Comparison of ENCODE assay signal across 32 cellular contexts in the genomic region with DNA sequence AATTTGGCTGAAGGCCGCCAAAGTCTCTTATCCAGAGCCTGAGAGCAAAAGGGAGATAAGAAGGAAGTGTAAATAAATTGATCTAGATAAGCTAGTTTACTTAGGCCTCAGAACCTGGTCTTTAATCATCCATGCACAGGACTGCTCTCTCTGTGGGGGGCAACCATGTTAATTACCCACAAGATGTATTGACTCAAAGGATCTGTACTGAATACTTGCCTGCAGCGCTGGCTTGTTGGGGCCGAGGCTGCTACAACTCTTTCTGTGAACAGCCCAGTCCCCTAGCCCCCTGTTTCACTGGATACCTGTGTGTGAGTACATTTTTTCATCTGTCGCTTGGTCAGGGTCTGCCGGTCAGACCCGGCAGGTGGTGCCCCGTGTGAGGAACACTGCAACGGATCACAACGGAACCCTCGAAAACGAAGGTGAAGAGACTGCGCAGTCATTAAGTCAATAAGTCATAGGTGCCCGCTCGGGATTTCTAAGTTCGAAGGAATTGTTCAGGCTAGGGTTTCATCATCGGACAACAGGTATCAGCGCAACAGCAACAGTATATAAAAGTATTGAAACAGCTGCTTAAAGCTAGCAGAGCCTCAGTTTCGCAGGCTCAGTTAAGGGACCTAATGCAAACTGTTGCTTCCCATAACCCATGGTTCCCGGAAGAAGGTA. TPM values are rescaled to one million over a fixed set of nuclear protein-coding genes. Genes with fewer than 3 reads are reported as not detected.
DNase-seq lines count a peak whose midpoint lies in the region; ATAC-seq and TF ChIP-seq lines count a peak whose summit lies in the region.
"Had no signal": no experiment of that assay in that cellular context is flagged by ENCODE, and none has a peak within 500 bp of the region (broad histone marks: within the 10 kb centered on the region; RNA-seq: fewer than 3 reads in every experiment).

No MANE protein-coding gene starts in this region.

- H3K27me3 ChIP-seq in Caco-2 (replicated peaks; ENCODE audit: control insufficient read depth, insufficient read depth, low read length) (no peaks in the 10 kb centered on the region), body of pancreas (no peaks in the 10 kb centered on the region), mesendoderm (ENCODE audit: insufficient read depth, low read length, poor library complexity) (no peaks in the 10 kb centered on the region)
- H3K27me3 ChIP-seq: neutrophil, right lobe of liver had no signal

- H3K79me1 ChIP-seq in mesendoderm (ENCODE audit: low read length): no peaks in the 10 kb centered on the region

- peak; percentile 86 for ATAC-seq in body of pancreas
- ATAC-seq: stimulated activated naive CD8-positive, alpha-beta T cell treated with anti-CD3 and anti-CD28 coated beads, Interleukin-15, amount 100 ng/mL, for 72 hours had no signal

- no peak overlapping the region for H2BK15ac ChIP-seq in mesendoderm (replicated peaks; ENCODE audit: low read depth)

- BruUV-seq in Caco-2 (replicated peaks; lab: Mats Ljungman, UMichigan): no TSS peak

- peak; percentile 59 to 66 for DNase-seq in Caco-2
- peak; percentile 3 for DNase-seq in HuH-7.5 (ENCODE audit: low spot score)
- DNase-seq in body of pancreas: peak; percentile 13 to 36 (median 30)
- DNase-seq in mesendoderm: peak; percentile 94
- no peak for DNase-seq in effector CD4-positive, alpha-beta T cell
- no peak for DNase-seq in activated CD4-positive, alpha-beta memory T cell treated with anti-CD3 and anti-CD28 coated beads, Interleukin-2, amount 10 ng/mL, durations not matched to agents 7 days and 5 days
- no peak for DNase-seq in SHP77 treated with DMSO at 0.1 percent for 48 hours (lab: John Stamatoyannopoulos, UW)
- DNase-seq in LoVo (ENCODE audit: low spot score): no peak
- DNase-seq: activated CD4-positive, alpha-beta memory T cell treated with anti-CD3 and anti-CD28 coated beads for 36 hours; activated CD4-positive, CD25-positive, alpha-beta regulatory T cell treated with anti-CD3 and anti-CD28 coated beads, Interleukin-2, amount 50 U/mL, for 72 hours; activated CD8-positive, alpha-beta memory T cell treated with anti-CD3 and anti-CD28 coated beads, Interleukin-2, amount 50 U/mL, for 4 hours; activated naive CD4-positive, alpha-beta T cell treated with anti-CD3 and anti-CD28 coated beads, Interleukin-2, amount 50 U/mL, for 16 hours; DMS79 treated with DMSO at 0.1 percent for 48 hours; effector CD8-positive, alpha-beta T cell; GOT3; immature natural killer cell; mesenchymal stem cell; naive B cell; NCI-H1694; OCI-M1; right lobe of liver; stimulated activated naive CD8-positive, alpha-beta T cell treated with anti-CD3 and anti-CD28 coated beads, Interleukin-15, amount 100 ng/mL, for 72 hours had no signal

- H3K56ac ChIP-seq in mesendoderm (ENCODE audit: low read length): peak overlapping the region; percentile 73

- no peak overlapping the region for H4K8ac ChIP-seq in mesendoderm (ENCODE audit: low read depth, low read length)

- no peak overlapping the region for H3K18ac ChIP-seq in mesendoderm (ENCODE audit: low read length)

- H3K9me3 Mint-ChIP-seq in Caco-2 (ENCODE audit: unreplicated experiment): no peaks in the 10 kb centered on the region
- no peaks in the 10 kb centered on the region for H3K9me3 Mint-ChIP-seq in activated CD4-positive, alpha-beta memory T cell treated with anti-CD3 and anti-CD28 coated beads, Interleukin-2, amount 10 ng/mL, durations not matched to agents 7 days and 5 days
- H3K9me3 Mint-ChIP-seq: activated CD4-positive, alpha-beta memory T cell treated with anti-CD3 and anti-CD28 coated beads for 36 hours; immature natural killer cell; naive B cell; stimulated activated naive CD8-positive, alpha-beta T cell treated with anti-CD3 and anti-CD28 coated beads, Interleukin-15, amount 100 ng/mL, for 72 hours had no signal

- H3K36me3 ChIP-seq in Caco-2 (ENCODE audit: control insufficient read depth, insufficient read depth, low read length) (no peaks in the 10 kb centered on the region), body of pancreas (replicated peaks in 1 of 2; ENCODE audit: insufficient read depth in 1 of 2, low read depth in 2 of 2) (no peaks in the 10 kb centered on the region), mesendoderm (ENCODE audit: control insufficient read depth, insufficient read depth, low read length) (no peaks in the 10 kb centered on the region)
- H3K36me3 ChIP-seq: breast epithelium, neutrophil, right lobe of liver had no signal

- no peak overlapping the region for H2AK5ac ChIP-seq in mesendoderm (ENCODE audit: low read length)

- CTCF ChIA-PET in Caco-2 (lab: Charles Lee): no interaction called here
- CTCF ChIA-PET in activated CD4-positive, alpha-beta memory T cell treated with anti-CD3 and anti-CD28 coated beads, Interleukin-2, amount 10 ng/mL, durations not matched to agents 7 days and 5 days (lab: Charles Lee): no interaction called here

- no peak overlapping the region for H3K9ac ChIP-seq in mesendoderm (ENCODE audit: low read length)

- peaks cover 6% of the 10 kb centered on the region; the same call in 1 of the 2 replicates for H3K4me1 ChIP-seq in Caco-2
- H3K4me1 ChIP-seq in body of pancreas: peaks cover 10% of the 10 kb centered on the region
- no peaks in the 10 kb centered on the region for H3K4me1 ChIP-seq in mesendoderm (ENCODE audit: control insufficient read depth, low read depth, low read length)
- H3K4me1 ChIP-seq: breast epithelium, right lobe of liver had no signal

- H3K36me3 Mint-ChIP-seq in Caco-2 (ENCODE audit: insufficient read depth, unreplicated experiment): no peaks in the 10 kb centered on the region
- H3K36me3 Mint-ChIP-seq in activated CD4-positive, alpha-beta memory T cell treated with anti-CD3 and anti-CD28 coated beads, Interleukin-2, amount 10 ng/mL, durations not matched to agents 7 days and 5 days (ENCODE audit: low read depth): no peaks in the 10 kb centered on the region
- H3K36me3 Mint-ChIP-seq: activated CD4-positive, alpha-beta memory T cell treated with anti-CD3 and anti-CD28 coated beads for 36 hours; CD14-positive monocyte; immature natural killer cell; naive B cell had no signal

- TF ChIP-seq POLR2A in body of pancreas (IDR thresholded peaks at IDR 0.05): no peak

- H3K23ac ChIP-seq in mesendoderm (ENCODE audit: low read length): no peak overlapping the region

- TF ChIP-seq CTCF in Caco-2 (IDR thresholded peaks at IDR 0.05; ENCODE audit: insufficient read depth in 1 of 2, low read depth in 1 of 2, low read length in 1 of 2, severe bottlenecking in 1 of 2, unreplicated experiment in 1 of 2) (no peak), body of pancreas (IDR thresholded peaks at IDR 0.05) (no peak)

- peak overlapping the region; percentile 58 for H3K27ac Mint-ChIP-seq in Caco-2 (ENCODE audit: unreplicated experiment)
- no peak overlapping the region for H3K27ac Mint-ChIP-seq in activated CD4-positive, alpha-beta memory T cell treated with anti-CD3 and anti-CD28 coated beads, Interleukin-2, amount 10 ng/mL, durations not matched to agents 7 days and 5 days
- H3K27ac Mint-ChIP-seq: activated CD4-positive, alpha-beta memory T cell treated with anti-CD3 and anti-CD28 coated beads for 36 hours; CD14-positive monocyte; immature natural killer cell; naive B cell; stimulated activated naive CD8-positive, alpha-beta T cell treated with anti-CD3 and anti-CD28 coated beads, Interleukin-15, amount 100 ng/mL, for 72 hours had no signal

- peaks cover 3% of the 10 kb centered on the region for H3K27me3 Mint-ChIP-seq in Caco-2 (ENCODE audit: insufficient read depth, unreplicated experiment)
- H3K27me3 Mint-ChIP-seq in activated CD4-positive, alpha-beta memory T cell treated with anti-CD3 and anti-CD28 coated beads, Interleukin-2, amount 10 ng/mL, durations not matched to agents 7 days and 5 days: no peaks in the 10 kb centered on the region
- H3K27me3 Mint-ChIP-seq: activated CD4-positive, alpha-beta memory T cell treated with anti-CD3 and anti-CD28 coated beads for 36 hours; naive B cell; stimulated activated naive CD8-positive, alpha-beta T cell treated with anti-CD3 and anti-CD28 coated beads, Interleukin-15, amount 100 ng/mL, for 72 hours had no signal

- H3K27ac ChIP-seq in body of pancreas (no peak overlapping the region), mesendoderm (ENCODE audit: low read depth, low read length) (peak overlapping the region; percentile 36)
- H3K27ac ChIP-seq: breast epithelium, neutrophil, right lobe of liver, RWPE1, SK-N-MC had no signal

- H3K4me2 ChIP-seq in mesendoderm (ENCODE audit: low read length): no peak overlapping the region

- H3K4me3 ChIP-seq in Caco-2 (ENCODE audit: low read depth, low read length): no peak overlapping the region
- H3K4me3 ChIP-seq in body of pancreas: no peak overlapping the region
- H3K4me3 ChIP-seq in mesendoderm (ENCODE audit: low read length): no peak overlapping the region
- H3K4me3 ChIP-seq: breast epithelium, right lobe of liver, SK-N-MC had no signal

- intact Hi-C loops in Caco-2 (cut with micrococcal nuclease; ENCODE audit: unreplicated experiment): no loop called here
- intact Hi-C loops in body of pancreas (cut with DNase I): no loop called here

- H3K9me3 ChIP-seq in Caco-2: no peaks in the 10 kb centered on the region
- H3K9me3 ChIP-seq in body of pancreas: no peaks in the 10 kb centered on the region
- H3K9me3 ChIP-seq: breast epithelium, neutrophil, right lobe of liver had no signal

- POLR2A ChIA-PET in Caco-2 (lab: Charles Lee): no interaction called here
- POLR2A ChIA-PET in activated CD4-positive, alpha-beta memory T cell treated with anti-CD3 and anti-CD28 coated beads, Interleukin-2, amount 10 ng/mL, durations not matched to agents 7 days and 5 days (lab: Charles Lee): no interaction called here

- peak overlapping the region; percentile 76 for H2BK5ac ChIP-seq in mesendoderm (ENCODE audit: low read length)

- peaks cover 6% of the 10 kb centered on the region for H3K4me1 Mint-ChIP-seq in Caco-2 (ENCODE audit: low read depth, unreplicated experiment)
- no peaks in the 10 kb centered on the region for H3K4me1 Mint-ChIP-seq in activated CD4-positive, alpha-beta memory T cell treated with anti-CD3 and anti-CD28 coated beads, Interleukin-2, amount 10 ng/mL, durations not matched to agents 7 days and 5 days
- H3K4me1 Mint-ChIP-seq: CD14-positive monocyte; immature natural killer cell; stimulated activated naive CD8-positive, alpha-beta T cell treated with anti-CD3 and anti-CD28 coated beads, Interleukin-15, amount 100 ng/mL, for 72 hours had no signal

- WGBS in body of pancreas, 2 donors: 30 to 34% methylated on average over 12 to 19 of the region's 19 CpGs
- no CpG with 5 or more reads among the region's 19 CpGs for WGBS in mesendoderm (ENCODE audit: extremely low coverage, insufficient coverage, low lambda C conversion rate)

- peak overlapping the region; percentile 61 for H2BK120ac ChIP-seq in mesendoderm (ENCODE audit: low read depth, low read length)

- no peak overlapping the region for H3K4ac ChIP-seq in mesendoderm (ENCODE audit: low read depth, low read length)

- H4K5ac ChIP-seq in mesendoderm (ENCODE audit: low read length): no peak overlapping the region

- peak overlapping the region; percentile 50 for H3K4me3 Mint-ChIP-seq in Caco-2 (ENCODE audit: unreplicated experiment)
- H3K4me3 Mint-ChIP-seq in activated CD4-positive, alpha-beta memory T cell treated with anti-CD3 and anti-CD28 coated beads, Interleukin-2, amount 10 ng/mL, durations not matched to agents 7 days and 5 days: no peak overlapping the region
- H3K4me3 Mint-ChIP-seq: activated CD4-positive, alpha-beta memory T cell treated with anti-CD3 and anti-CD28 coated beads for 36 hours; CD14-positive monocyte; immature natural killer cell; naive B cell; stimulated activated naive CD8-positive, alpha-beta T cell treated with anti-CD3 and anti-CD28 coated beads, Interleukin-15, amount 100 ng/mL, for 72 hours had no signal

- H3K79me2 ChIP-seq in mesendoderm (ENCODE audit: control insufficient read depth, insufficient read depth, low read length): no peaks in the 10 kb centered on the region

RNA-seq across cellular contexts. Expression of a gene that starts 8.3 kb away (rescaled TPM):
- total RNA-seq in Caco-2 (2022) (0.14 TPM in 1 of 2 replicates, not detected in the other), body of pancreas (not detected)
- polyA plus RNA-seq in mesendoderm (2013, experiment 1 of 2): 0.06 TPM
- 0.07 TPM for polyA plus RNA-seq in mesendoderm (2013, experiment 2 of 2)
- total RNA-seq in activated CD4-positive, alpha-beta memory T cell treated with anti-CD3 and anti-CD28 coated beads, Interleukin-2, amount 10 ng/mL, durations not matched to agents 7 days and 5 days: not detected
- total RNA-seq: activated CD4-positive, alpha-beta memory T cell treated with anti-CD3 and anti-CD28 coated beads for 36 hours; breast epithelium; epithelial cell of proximal tubule; glomerular endothelial cell; posterior vena cava; right lobe of liver; T-helper 1 cell treated with Interleukin-12 subunit alpha and Interleukin-12 subunit beta and Interleukin-4 antibody, amounts not matched to agents 30 ng/mL and 1 ng/mL, for 36 hours had no signal
- polyA plus RNA-seq: CD14-positive monocyte, immature natural killer cell had no signal

RNA-seq across cellular contexts. Expression of a gene that starts 53.7 kb away (rescaled TPM):
- total RNA-seq in Caco-2 (2022): 0.23 and 0.37 TPM in 2 replicates
- total RNA-seq in body of pancreas: 1 to 10 TPM in 1 of 2 donors, under 1 TPM in 1; 0.26 to 4.3 TPM
- polyA plus RNA-seq in mesendoderm (2013, experiment 1 of 2): 0.13 TPM
- 0.14 TPM for polyA plus RNA-seq in mesendoderm (2013, experiment 2 of 2)
- 1 to 10 TPM in 1 of 2 experiments, under 1 TPM in 1; 0.50 to 1.1 TPM for total RNA-seq in activated CD4-positive, alpha-beta memory T cell treated with anti-CD3 and anti-CD28 coated beads, Interleukin-2, amount 10 ng/mL, durations not matched to agents 7 days and 5 days
- total RNA-seq: epithelial cell of proximal tubule, NCI-H460 had no signal
- polyA plus RNA-seq: CD14-positive monocyte had no signal

Comparison
In these comparisons a context has a peak if more than half of its experiments do, and no peak if none do; other contexts are left out.
1. DNase-seq: peak in Caco-2 (2 of 2), HuH-7.5 (single experiment), body of pancreas (4 of 4) and mesendoderm (single experiment); none in effector CD4-positive, alpha-beta T cell (single experiment), activated CD4-positive, alpha-beta memory T cell treated with anti-CD3 and anti-CD28 coated beads, Interleukin-2, amount 10 ng/mL, durations not matched to agents 7 days and 5 days (single experiment), SHP77 treated with DMSO at 0.1 percent for 48 hours (single experiment) and LoVo (single experiment).